28 cellular contexts compared by ENCODE assay signal in the genomic region with DNA sequence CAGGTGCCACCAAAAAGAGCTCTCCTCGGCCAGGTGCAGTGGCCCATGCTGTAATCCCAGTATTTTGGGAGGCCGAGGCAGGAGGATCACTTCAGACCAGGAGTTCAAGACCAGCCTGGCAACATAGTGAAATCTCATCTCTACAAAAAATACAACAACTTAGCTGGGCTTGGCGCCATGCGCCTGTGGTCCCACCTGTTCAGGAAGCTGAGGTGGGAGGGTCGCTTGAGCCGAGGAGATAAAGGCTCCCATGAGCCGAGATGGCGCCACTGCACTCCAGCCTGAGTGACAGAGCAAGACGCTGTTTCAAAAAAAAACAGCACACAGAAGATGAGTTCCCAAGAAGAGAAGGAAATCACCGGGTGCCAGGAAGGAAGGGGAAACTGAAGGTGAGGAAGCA.
"Had no signal": no experiment of that assay in that cellular context is flagged by ENCODE, and none has a peak within 500 bp of the region (broad histone marks: within the 10 kb centered on the region; RNA-seq: fewer than 3 reads in every experiment).

No MANE protein-coding gene starts in this region.

- H3K27me3 ChIP-seq: thyroid gland had no signal

- ATAC-seq: activated CD4-positive, CD25-positive, alpha-beta regulatory T cell treated with anti-CD3 and anti-CD28 coated beads, Interleukin-2, amount 50 U/mL, for 24 hours; effector memory CD8-positive, alpha-beta T cell; gastroesophageal sphincter; mucosa of descending colon; stimulated activated naive B cell treated with anti-CD40 and anti-IgM and Interleukin-4, amounts not matched to agents 10 μg/mL and 1 μg/mL and 100 μg/mL, for 72 hours had no signal

- H3K27ac Mint-ChIP-seq: effector memory CD8-positive, alpha-beta T cell; nephron; stimulated activated naive B cell treated with anti-CD40 and anti-IgM and Interleukin-4, amounts not matched to agents 10 μg/mL and 1 μg/mL and 100 μg/mL, for 72 hours; T-helper 2 cell treated with Interferon-gamma antibody and Interleukin-4, amounts not matched to agents 5 μg/mL and 100 μg/mL, for 36 hours had no signal

- H3K4me1 ChIP-seq: gastroesophageal sphincter, stomach, thyroid gland had no signal

- H3K4me3 ChIP-seq: gastroesophageal sphincter, lung, mucosa of descending colon, smooth muscle cell, stomach, thyroid gland had no signal

- H3K4me3 Mint-ChIP-seq: effector memory CD8-positive, alpha-beta T cell; nephron; stimulated activated naive B cell treated with anti-CD40 and anti-IgM and Interleukin-4, amounts not matched to agents 10 μg/mL and 1 μg/mL and 100 μg/mL, for 72 hours; T-helper 2 cell treated with Interferon-gamma antibody and Interleukin-4, amounts not matched to agents 5 μg/mL and 100 μg/mL, for 36 hours had no signal

- H3K9me3 ChIP-seq: neutrophil, thyroid gland had no signal

- DNase-seq: activated CD4-positive, alpha-beta T cell treated with anti-CD3 and anti-CD28 coated beads for 48 hours; activated CD4-positive, alpha-beta T cell treated with anti-CD3 and anti-CD28 coated beads, Interleukin-2, amount 50 U/mL, for 48 hours; activated CD8-positive, alpha-beta memory T cell treated with anti-CD3 and anti-CD28 coated beads for 24 hours; activated effector memory CD4-positive, alpha-beta T cell treated with Interleukin-2 at 50 U/mL for 16 hours; activated naive CD4-positive, alpha-beta T cell treated with Interleukin-2 at 50 U/mL for 16 hours; amygdala; caudate nucleus; cortex of kidney; effector memory CD8-positive, alpha-beta T cell; hippocampal formation; stimulated activated CD4-positive, alpha-beta T cell treated with anti-CD3 and anti-CD28 coated beads, Interleukin-15, amount 100 ng/mL, for 24 hours; stimulated activated CD4-positive, alpha-beta T cell treated with anti-CD3 and anti-CD28 coated beads, Interleukin-2, amount 100 ng/mL, for 24 hours; stimulated activated naive B cell treated with anti-CD40 and anti-IgM and Interleukin-4, amounts not matched to agents 10 μg/mL and 1 μg/mL and 100 μg/mL, for 72 hours; stomach; T-helper 1 cell; thyroid gland had no signal

- H3K27ac ChIP-seq: gastroesophageal sphincter, neutrophil, stomach, thyroid gland, VCaP had no signal

- H3K4me1 Mint-ChIP-seq: nephron; stimulated activated naive B cell treated with anti-CD40 and anti-IgM and Interleukin-4, amounts not matched to agents 10 μg/mL and 1 μg/mL and 100 μg/mL, for 72 hours had no signal

- FAIRE-seq: endothelial cell of umbilical vein, keratinocyte, TTC549 had no signal

- H3K4me2 ChIP-seq: smooth muscle cell had no signal

- H3K36me3 ChIP-seq: neutrophil, stomach, thyroid gland had no signal

- H3K9me3 Mint-ChIP-seq: effector memory CD8-positive, alpha-beta T cell had no signal
